ENCODE assay signal across 8 cellular contexts in genomic region chr3:141000027-141000663, GRCh38. TPM values are rescaled to one million over a fixed set of nuclear protein-coding genes. Genes with fewer than 3 reads are reported as not detected.
DNase-seq lines count a peak whose midpoint lies in the region; ATAC-seq and TF ChIP-seq lines count a peak whose summit lies in the region.

No MANE protein-coding gene starts in this region.

- H3K4me1 ChIP-seq in left lung: no peaks in the 10 kb centered on the region

- H3K27ac ChIP-seq in coronary artery: no peak overlapping the region
- H3K27ac ChIP-seq in left lung: no peak overlapping the region

- in situ Hi-C loops in G401 (cut with HindIII; ENCODE audit: low sequenced_read_pairs): no loop called here

- ATAC-seq in left lung: peak; percentile 98
- ATAC-seq in GM21360 (IDR thresholded peaks at IDR 0.05; ENCODE audit: unreplicated experiment): no peak

- H3K4me3 ChIP-seq in coronary artery: no peak overlapping the region
- H3K4me3 ChIP-seq in left lung: no peak overlapping the region

- DNase-seq in G401 (ENCODE audit: low spot score) (peak; percentile 67), HCEC 1CT (peak; percentile 36), NCI-H128 (lab: John Stamatoyannopoulos, UW; ENCODE audit: unreplicated experiment) (peak; percentile 20), UCSD-AML1 (lab: John Stamatoyannopoulos, UW; ENCODE audit: unreplicated experiment) (peak; percentile 67), coronary artery (ENCODE audit: low spot score) (no peak), left lung (peak in 1 of 2 donors; percentile 61)
- DNase-seq in stimulated activated CD8-positive, alpha-beta memory T cell treated with anti-CD3 and anti-CD28 coated beads, Interleukin-4, amount 100 ng/mL, for 48 hours: peak; percentile 61

- intact Hi-C loops in left lung (cut with DNase I): loop anchor here in 1 of 2 donors (5.0 kb wide), 1 partner anchor 192 kb away; no protein-coding TSS in a partner anchor

- no peaks in the 10 kb centered on the region for H3K36me3 ChIP-seq in left lung

- no peaks in the 10 kb centered on the region for H3K27me3 ChIP-seq in left lung

- TF ChIP-seq CTCF in coronary artery (IDR thresholded peaks at IDR 0.05) (peak; percentile 49), left lung (IDR thresholded peaks at IDR 0.05) (peak; percentile 56 to 65)

- H3K9me3 ChIP-seq in left lung: no peaks in the 10 kb centered on the region

RNA-seq across cellular contexts. Expression of gene SPSB4, which starts 51.0 kb away (rescaled TPM):
- total RNA-seq in G401 (2014; rRNA removed; shearing (Covaris generic)): 1.5 TPM in 1 of 2 replicates, not detected in the other
- 1 to 10 TPM; 1.3 to 2.1 TPM for total RNA-seq in left lung

RNA-seq across cellular contexts. Expression of gene SLC25A36, which starts 58.5 kb away (rescaled TPM):
- total RNA-seq in G401 (2014; rRNA removed; shearing (Covaris generic)): 37.2 and 86.8 TPM in 2 replicates
- 10 to 100 TPM; 53.3 to 63.1 TPM for total RNA-seq in left lung
